14 cellular contexts compared by ENCODE assay signal in the genomic region with DNA sequence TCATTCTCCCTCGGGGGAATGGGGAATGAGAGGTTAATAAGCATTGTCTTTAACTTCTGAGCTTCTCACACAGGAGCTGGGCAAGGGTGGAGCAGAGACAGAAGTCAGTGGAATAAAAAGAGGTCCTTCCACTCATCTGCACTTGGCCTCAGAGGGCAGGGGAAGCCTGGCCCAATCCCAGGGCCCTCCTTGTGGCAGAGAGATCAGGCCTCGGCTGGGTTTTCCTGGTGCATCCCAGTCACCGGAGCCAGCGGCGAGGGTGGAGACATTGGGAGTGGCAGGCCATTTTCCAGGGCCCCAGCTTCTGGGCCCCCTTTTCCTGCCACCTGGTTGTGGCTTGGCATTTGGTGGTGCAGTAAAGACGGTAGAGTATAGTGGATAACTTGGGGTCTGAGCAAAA. TPM values are rescaled to one million over a fixed set of nuclear protein-coding genes. Genes with fewer than 3 reads are reported as not detected.
DNase-seq lines count a peak whose midpoint lies in the region; ATAC-seq and TF ChIP-seq lines count a peak whose summit lies in the region.
"Had no signal": no experiment of that assay in that cellular context is flagged by ENCODE, and none has a peak within 500 bp of the region (broad histone marks: within the 10 kb centered on the region; RNA-seq: fewer than 3 reads in every experiment).

No MANE protein-coding gene starts in this region.

- no peak overlapping the region for H2AFZ ChIP-seq in KMS-11 (ENCODE audit: low read depth)

- no peaks in the 10 kb centered on the region for H3K9me3 Mint-ChIP-seq in activated CD4-positive, alpha-beta T cell treated with anti-CD3 and anti-CD28 coated beads, Interleukin-2, amount 10 ng/mL, durations not matched to agents 7 days and 5 days

- H3K9me3 ChIP-seq in effector memory CD4-positive, alpha-beta T cell (ENCODE audit: control insufficient read depth, low read length) = no peaks in the 10 kb centered on the region

- H3K79me2 ChIP-seq in KMS-11 (ENCODE audit: insufficient read depth, low read depth) = no peaks in the 10 kb centered on the region

- no peak for TF ChIP-seq CTCF in KMS-11 (conservative IDR thresholded peaks at IDR 0.05; ENCODE audit: low read depth, low read length)

- intact Hi-C loops in sciatic nerve (cut with DNase I) = loop anchor here (10.0 kb wide), 1 partner anchor 53 kb away; a partner anchor contains a TSS

- H3K36me3 ChIP-seq in KMS-11 (ENCODE audit: insufficient read depth) = no peaks in the 10 kb centered on the region; the same call in 1 of the 2 replicates
- peaks cover 33% of the 10 kb centered on the region for H3K36me3 ChIP-seq in effector memory CD4-positive, alpha-beta T cell (ENCODE audit: control insufficient read depth, insufficient read depth, low read length)

- no peaks in the 10 kb centered on the region for H3K27me3 Mint-ChIP-seq in activated CD4-positive, alpha-beta T cell treated with anti-CD3 and anti-CD28 coated beads, Interleukin-2, amount 10 ng/mL, durations not matched to agents 7 days and 5 days

- no peak for DNase-seq in activated CD4-positive, alpha-beta T cell treated with anti-CD3 and anti-CD28 coated beads, Interleukin-2, amount 10 ng/mL, durations not matched to agents 7 days and 5 days
- DNase-seq in activated CD4-positive, alpha-beta T cell treated with anti-CD3 and anti-CD28 coated beads for 48 hours = no peak
- DNase-seq in effector memory CD4-positive, alpha-beta T cell = no peak
- DNase-seq in sciatic nerve (ENCODE audit: low spot score) (peak; percentile 54), LoVo (ENCODE audit: low spot score) (no peak), T-helper 9 cell (no peak)
- DNase-seq: KG1, NCI-H1930, NCI-H774 had no signal

- ATAC-seq in sciatic nerve (no peak), GM19455 (IDR thresholded peaks at IDR 0.05; ENCODE audit: unreplicated experiment) (no peak)

- H4K20me1 ChIP-seq in KMS-11 (ENCODE audit: insufficient read depth) = no peaks in the 10 kb centered on the region

- H3K4me3 Mint-ChIP-seq in activated CD4-positive, alpha-beta T cell treated with anti-CD3 and anti-CD28 coated beads, Interleukin-2, amount 10 ng/mL, durations not matched to agents 7 days and 5 days = peak overlapping the region; percentile 53

- POLR2A ChIA-PET in activated CD4-positive, alpha-beta T cell treated with anti-CD3 and anti-CD28 coated beads, Interleukin-2, amount 10 ng/mL, durations not matched to agents 7 days and 5 days (lab: Charles Lee) = interaction anchor here (0.9 to 2.2 kb wide), 2 partner anchors 10 to 49 kb away, joined by 3 to 26 read pairs; a partner anchor contains a TSS

- peak overlapping the region; percentile 71 for H3K4me2 ChIP-seq in KMS-11

- H3K4me3 ChIP-seq in KMS-11 (IDR thresholded peaks at IDR 0.05; ENCODE audit: insufficient read depth, low read depth, low read length) = no peak overlapping the region
- H3K4me3 ChIP-seq in effector memory CD4-positive, alpha-beta T cell (ENCODE audit: insufficient read depth, low read depth, low read length, poor library complexity, severe bottlenecking) = no peak overlapping the region

- H3K36me3 Mint-ChIP-seq in activated CD4-positive, alpha-beta T cell treated with anti-CD3 and anti-CD28 coated beads, Interleukin-2, amount 10 ng/mL, durations not matched to agents 7 days and 5 days (ENCODE audit: low read depth) = peaks cover 43% of the 10 kb centered on the region

- CTCF ChIA-PET in activated CD4-positive, alpha-beta T cell treated with anti-CD3 and anti-CD28 coated beads, Interleukin-2, amount 10 ng/mL, durations not matched to agents 7 days and 5 days (lab: Charles Lee) = interaction anchor here (0.6 to 6.5 kb wide), 9 partner anchors 10 to 216 kb away, joined by 3 to 78 read pairs (median 4); a partner anchor contains a TSS

- H3K27me3 ChIP-seq in KMS-11 (ENCODE audit: insufficient read depth, low read depth) = peaks cover 55% of the 10 kb centered on the region
- no peaks in the 10 kb centered on the region for H3K27me3 ChIP-seq in effector memory CD4-positive, alpha-beta T cell (replicated peaks; ENCODE audit: control insufficient read depth, insufficient read depth, low read length, poor library complexity, severe bottlenecking)

- no peak overlapping the region for H3K9ac ChIP-seq in KMS-11

- peak overlapping the region; percentile 92 for H3K27ac Mint-ChIP-seq in activated CD4-positive, alpha-beta T cell treated with anti-CD3 and anti-CD28 coated beads, Interleukin-2, amount 10 ng/mL, durations not matched to agents 7 days and 5 days

- peaks cover 74% of the 10 kb centered on the region for H3K4me1 Mint-ChIP-seq in activated CD4-positive, alpha-beta T cell treated with anti-CD3 and anti-CD28 coated beads, Interleukin-2, amount 10 ng/mL, durations not matched to agents 7 days and 5 days

- peaks cover 29% of the 10 kb centered on the region for H3K4me1 ChIP-seq in KMS-11 (ENCODE audit: low read depth, poor library complexity, severe bottlenecking)
- H3K4me1 ChIP-seq in effector memory CD4-positive, alpha-beta T cell (ENCODE audit: control insufficient read depth, insufficient read depth, low read length, poor library complexity, severe bottlenecking) = peaks cover 37% of the 10 kb centered on the region

- H3K27ac ChIP-seq in KMS-11 = no peak overlapping the region
- H3K27ac ChIP-seq in effector memory CD4-positive, alpha-beta T cell (ENCODE audit: insufficient read depth, low read length, poor library complexity, severe bottlenecking) = peak overlapping the region; percentile 66

RNA-seq across cellular contexts. Expression of a gene that starts 10.7 kb away (rescaled TPM):
- total RNA-seq in activated CD4-positive, alpha-beta T cell treated with anti-CD3 and anti-CD28 coated beads, Interleukin-2, amount 10 ng/mL, durations not matched to agents 7 days and 5 days = 100 to 1,000 TPM; 700 to 784 TPM
- 237 TPM for total RNA-seq in sciatic nerve

RNA-seq across cellular contexts. Expression of a gene that starts 13.1 kb away (rescaled TPM):
- total RNA-seq in activated CD4-positive, alpha-beta T cell treated with anti-CD3 and anti-CD28 coated beads, Interleukin-2, amount 10 ng/mL, durations not matched to agents 7 days and 5 days = 10 to 100 TPM; 14.0 to 14.7 TPM
- total RNA-seq in sciatic nerve = 8.0 TPM
- total RNA-seq: dermis microvascular lymphatic vessel endothelial cell had no signal

RNA-seq across cellular contexts. Expression of a gene that starts 24.2 kb away (rescaled TPM):
- total RNA-seq in activated CD4-positive, alpha-beta T cell treated with anti-CD3 and anti-CD28 coated beads, Interleukin-2, amount 10 ng/mL, durations not matched to agents 7 days and 5 days = not detected
- total RNA-seq in sciatic nerve = not detected
- total RNA-seq: dermis microvascular lymphatic vessel endothelial cell, fibroblast of villous mesenchyme, urinary bladder had no signal

RNA-seq across cellular contexts. Expression of a gene that starts 49.2 kb away (rescaled TPM):
- total RNA-seq in activated CD4-positive, alpha-beta T cell treated with anti-CD3 and anti-CD28 coated beads, Interleukin-2, amount 10 ng/mL, durations not matched to agents 7 days and 5 days = under 1 TPM; 0.31 to 0.42 TPM
- 22.2 TPM for total RNA-seq in sciatic nerve
